ENCODE assay signal across 21 cellular contexts in the genomic region with DNA sequence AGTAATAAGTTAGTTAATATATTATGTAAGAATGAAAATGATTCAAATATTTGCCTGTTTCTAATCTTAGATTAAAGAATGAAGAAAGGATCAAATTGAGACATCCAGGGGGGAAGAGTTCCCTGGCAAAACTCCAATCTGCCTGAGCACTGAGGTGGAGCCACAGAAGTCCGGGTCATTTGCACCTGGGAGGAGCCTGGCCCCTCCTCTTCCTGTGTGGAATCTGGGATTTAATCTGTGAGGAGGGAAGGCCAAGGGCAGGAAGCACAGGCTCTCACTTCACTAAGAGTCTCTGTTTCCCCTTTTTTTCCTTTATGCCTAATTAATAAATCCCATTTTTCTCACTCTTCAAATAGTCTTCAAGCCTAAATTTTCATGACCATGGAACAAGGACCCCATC.
"Had no signal": no experiment of that assay in that cellular context is flagged by ENCODE, and none has a peak within 500 bp of the region (broad histone marks: within the 10 kb centered on the region; RNA-seq: fewer than 3 reads in every experiment).

No MANE protein-coding gene starts in this region.

- H3K4me3 ChIP-seq: K562, SJSA1, SK-N-MC had no signal

- H3K4me3 Mint-ChIP-seq: IgD-negative memory B cell had no signal

- H3K27ac Mint-ChIP-seq: IgD-negative memory B cell had no signal

- H3K27me3 Mint-ChIP-seq: IgD-negative memory B cell had no signal

- H3K27ac ChIP-seq: HL-60, KMS-11, SJSA1, SK-N-MC had no signal

- ATAC-seq: K562 had no signal

- H3K4me1 ChIP-seq: SJSA1 had no signal

- H3K4me1 Mint-ChIP-seq: IgD-negative memory B cell had no signal

- H3K27me3 ChIP-seq: SJSA1 had no signal

- DNase-seq: Kasumi-1, MM.1S, NCI-H1092 treated with DMSO at 0.1 percent for 48 hours, NCI-H1436, NCI-H187, NCI-H2029, NCI-H2081 treated with DMSO at 0.1 percent for 48 hours, NCI-H2171, NCI-H226, NCI-H446, NCI-H510A, NCI-H524 treated with DMSO at 0.1 percent for 48 hours, Right ventricle myocardium superior, RPMI8226, SIG-M5 had no signal

- H3K4me2 ChIP-seq: KMS-11 had no signal

- H3K36me3 ChIP-seq: SJSA1 had no signal

- H3K9ac ChIP-seq: KMS-11 had no signal

- H3K9me3 ChIP-seq: SJSA1 had no signal
